Comparison of ENCODE assay signal across 8 cellular contexts in genomic region chr12:48681738-48682532, GRCh38.
DNase-seq lines count a peak whose midpoint lies in the region; ATAC-seq and TF ChIP-seq lines count a peak whose summit lies in the region.

KANSL2 (minus strand) TSS chr12:48682238; CDS start chr12:48681632, 606 bp downstream.

- peak; percentile 96 for DNase-seq in AG09319 (ENCODE audit: extremely low read depth, low read depth)
- DNase-seq in NCI-H446 treated with DMSO at 0.1 percent for 48 hours (lab: John Stamatoyannopoulos, UW) = peak; percentile 96
- peak; percentile 100 for DNase-seq in cerebellar cortex (ENCODE audit: low spot score)
- peak; percentile 100 for DNase-seq in iris pigment epithelial cell (ENCODE audit: low read depth)
- peak; percentile 91 for DNase-seq in stimulated activated CD4-positive, alpha-beta T cell treated with anti-CD3 and anti-CD28 coated beads, Interleukin-12 subunit alpha, Interleukin-12 subunit beta, amount 100 ng/mL, for 4 hours

- no peak for TF ChIP-seq CTCF in AG09319 (IDR thresholded peaks at IDR 0.05; ENCODE audit: low read depth, low read length)

- ATAC-seq in GM19035 (IDR thresholded peaks at IDR 0.05; ENCODE audit: unreplicated experiment) = peak; percentile 95
- ATAC-seq in HG03354 (IDR thresholded peaks at IDR 0.05; ENCODE audit: poor library complexity, severe bottlenecking, unreplicated experiment) = peak; percentile 99
- peak; percentile 97 to 98 for ATAC-seq in activated CD4-positive, CD25-positive, alpha-beta regulatory T cell treated with anti-CD3 and anti-CD28 coated beads, Interleukin-2, amount 50 U/mL, for 24 hours

Comparison
In these comparisons a context has a peak if more than half of its experiments do, and no peak if none do; other contexts are left out.
1. Peak in every context shown above with its lines: DNase-seq and ATAC-seq.